8 cellular contexts compared by ENCODE assay signal in the genomic region with DNA sequence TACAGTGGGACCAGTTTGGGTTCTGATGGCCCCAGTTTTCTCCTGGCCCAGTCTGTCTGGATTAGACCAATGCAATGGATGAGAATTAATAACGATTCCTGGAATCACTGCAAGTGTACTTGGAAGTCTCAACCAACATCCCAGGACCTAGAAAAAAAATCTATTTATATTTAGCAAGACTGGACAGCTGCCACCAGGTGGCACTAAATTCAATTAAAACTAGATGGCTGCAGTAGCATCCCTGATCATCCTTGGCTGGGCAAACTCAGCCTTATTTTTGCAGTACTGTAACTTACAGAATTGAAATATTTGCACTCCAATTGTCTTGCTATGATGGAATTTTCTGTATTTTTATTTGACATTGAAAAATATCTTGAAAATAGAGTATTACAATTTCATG.
DNase-seq lines count a peak whose midpoint lies in the region; ATAC-seq, FAIRE-seq and TF ChIP-seq lines count a peak whose summit lies in the region.

No MANE protein-coding gene starts in this region.

- H3K9me1 ChIP-seq in keratinocyte (ENCODE audit: control insufficient read depth, extremely low read depth, insufficient read depth, low read length), result no peaks in the 10 kb centered on the region

- no peak overlapping the region for H2AFZ ChIP-seq in keratinocyte (ENCODE audit: control insufficient read depth, low read length)

- dilution Hi-C loops in keratinocyte (cut with MboI; ENCODE audit: extremely low pct_ligation_motif_present, low sequenced_read_pairs), result no loop called here

- H3K9me3 ChIP-seq in SK-N-MC (ENCODE audit: low read depth, low read length), result no peaks in the 10 kb centered on the region
- no peaks in the 10 kb centered on the region for H3K9me3 ChIP-seq in keratinocyte (ENCODE audit: control insufficient read depth, low read depth, low read length)

- TF ChIP-seq CTCF in NB4 (IDR thresholded peaks at IDR 0.05; ENCODE audit: low read depth, low read length) (peak; percentile 38), keratinocyte (optimal IDR thresholded peaks at IDR 0.05 in 1 of 3, IDR thresholded peaks at IDR 0.05 in 1 of 3, conservative IDR thresholded peaks at IDR 0.05 in 1 of 3; ENCODE audit: extremely low read depth in 1 of 3, insufficient read depth in 2 of 3, low read length in 3 of 3) (peak; percentile 38 to 54 (median 48))

- DNase-seq in CMK (ENCODE audit: low read depth) (peak; percentile 32), NB4 (ENCODE audit: low read depth) (peak; percentile 53), SK-N-MC (ENCODE audit: low read depth, low spot score) (peak; percentile 47), brain pericyte (ENCODE audit: low read depth, low spot score) (peak; percentile 5), keratinocyte (ENCODE audit: low read depth, low spot score) (no peak)
- peak; percentile 29 for DNase-seq in stimulated activated CD8-positive, alpha-beta memory T cell treated with anti-CD3 and anti-CD28 coated beads, Interleukin-4, amount 100 ng/mL, for 48 hours

- H3K4me2 ChIP-seq in keratinocyte (ENCODE audit: control insufficient read depth, extremely low read depth, insufficient read depth, low read depth, low read length), result no peak overlapping the region

- peak; percentile 75 for ATAC-seq in GM21825 (IDR thresholded peaks at IDR 0.05; ENCODE audit: unreplicated experiment)
- ATAC-seq in GM19035 (IDR thresholded peaks at IDR 0.05; ENCODE audit: unreplicated experiment), result no peak

- no peaks in the 10 kb centered on the region for H3K4me1 ChIP-seq in keratinocyte (ENCODE audit: control insufficient read depth, extremely low read depth, insufficient read depth, low read length)

- no peaks in the 10 kb centered on the region for H3K79me2 ChIP-seq in keratinocyte (ENCODE audit: control insufficient read depth, insufficient read depth, low read length)

- H3K36me3 ChIP-seq in SK-N-MC (ENCODE audit: insufficient read depth, low read length) (no peaks in the 10 kb centered on the region), keratinocyte (ENCODE audit: control insufficient read depth in 2 of 2, extremely low read depth in 1 of 2, insufficient read depth in 2 of 2, low read length in 2 of 2) (no peaks in the 10 kb centered on the region)

- H3K27me3 ChIP-seq in keratinocyte (ENCODE audit: control insufficient read depth, extremely low read depth, insufficient read depth, low read length), result no peaks in the 10 kb centered on the region

- H4K20me1 ChIP-seq in keratinocyte (ENCODE audit: control insufficient read depth, extremely low read depth, insufficient read depth, low read length), result no peaks in the 10 kb centered on the region

- H3K27ac ChIP-seq in SK-N-MC (peak overlapping the region; percentile 76; the same call in 1 of the 2 replicates), keratinocyte (ENCODE audit: control insufficient read depth, insufficient read depth, low read length) (no peak overlapping the region)

- H3K4me3 ChIP-seq in NB4 (ENCODE audit: low read depth, low read length) (no peak overlapping the region), SK-N-MC (no peak overlapping the region), keratinocyte (ENCODE audit: control insufficient read depth in 2 of 3, extremely low read depth in 1 of 3, insufficient read depth in 2 of 3, low read depth in 1 of 3, low read length in 3 of 3) (no peak overlapping the region)

- H3K9ac ChIP-seq in SK-N-MC (ENCODE audit: insufficient read length), result no peak overlapping the region
- no peak overlapping the region for H3K9ac ChIP-seq in keratinocyte (ENCODE audit: control insufficient read depth, extremely low read depth, insufficient read depth, low read length)

- FAIRE-seq in keratinocyte (lab: Jason Lieb, UNC), result no peak

- TF ChIP-seq POLR2A in NB4 (IDR thresholded peaks at IDR 0.05; ENCODE audit: extremely low read depth, insufficient read length), result no peak
